ENCODE assay signal across 1 cellular context in the genomic region with DNA sequence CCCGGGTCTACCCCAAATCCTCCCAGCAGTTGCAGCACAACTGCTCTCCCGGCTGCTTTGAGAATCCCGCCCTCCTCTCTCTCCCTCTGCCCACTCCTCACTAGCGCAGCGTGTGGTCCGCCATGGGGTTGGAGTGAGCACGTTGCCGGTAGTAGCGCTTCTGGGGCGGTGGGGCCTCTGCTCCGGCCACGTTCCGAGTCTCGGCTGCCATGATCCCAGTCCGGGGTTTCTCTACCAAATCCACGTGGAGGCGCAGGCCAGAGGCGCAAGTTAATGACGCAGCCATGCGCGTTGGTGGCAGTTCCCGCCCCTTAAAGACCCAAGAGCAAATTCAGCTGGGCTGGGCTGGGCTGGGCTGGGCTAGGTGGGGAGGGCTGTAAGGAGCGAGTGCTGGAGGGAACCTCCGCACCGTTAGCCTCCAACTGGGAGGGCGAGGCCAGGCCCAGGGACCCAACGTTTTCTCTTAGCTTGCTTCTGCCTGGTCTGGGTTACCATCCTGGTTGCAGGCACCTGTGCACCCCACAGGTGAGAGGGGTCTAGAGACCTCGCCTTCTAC.
TF ChIP-seq lines count a peak whose summit lies in the region.

Gene METTL1 (minus strand): TSS at position 233 of the 556 bp plus-strand sequence. CDS start 22 bp downstream, at position 211.

TF ChIP-seq in HepG2, 621 proteins besides CTCF, POLR2A, EP300 and RAD21 (continued from another document and continues in another):
- TF ChIP-seq, protein P1, sequence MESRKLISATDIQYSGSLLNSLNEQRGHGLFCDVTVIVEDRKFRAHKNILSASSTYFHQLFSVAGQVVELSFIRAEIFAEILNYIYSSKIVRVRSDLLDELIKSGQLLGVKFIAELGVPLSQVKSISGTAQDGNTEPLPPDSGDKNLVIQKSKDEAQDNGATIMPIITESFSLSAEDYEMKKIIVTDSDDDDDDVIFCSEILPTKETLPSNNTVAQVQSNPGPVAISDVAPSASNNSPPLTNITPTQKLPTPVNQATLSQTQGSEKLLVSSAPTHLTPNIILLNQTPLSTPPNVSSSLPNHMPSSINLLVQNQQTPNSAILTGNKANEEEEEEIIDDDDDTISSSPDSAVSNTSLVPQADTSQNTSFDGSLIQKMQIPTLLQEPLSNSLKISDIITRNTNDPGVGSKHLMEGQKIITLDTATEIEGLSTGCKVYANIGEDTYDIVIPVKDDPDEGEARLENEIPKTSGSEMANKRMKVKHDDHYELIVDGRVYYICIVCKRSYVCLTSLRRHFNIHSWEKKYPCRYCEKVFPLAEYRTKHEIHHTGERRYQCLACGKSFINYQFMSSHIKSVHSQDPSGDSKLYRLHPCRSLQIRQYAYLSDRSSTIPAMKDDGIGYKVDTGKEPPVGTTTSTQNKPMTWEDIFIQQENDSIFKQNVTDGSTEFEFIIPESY (CRISPR knock-in tag; IDR thresholded peaks at IDR 0.05), result no peak
- no peak for TF ChIP-seq MTA3 (CRISPR knock-in tag; IDR thresholded peaks at IDR 0.05)
- TF ChIP-seq SP140L (CRISPR knock-in tag; IDR thresholded peaks at IDR 0.05; ENCODE audit: borderline replicate concordance), result no peak
- no peak for TF ChIP-seq ZNF672 (CRISPR knock-in tag; IDR thresholded peaks at IDR 0.05)
- peak; percentile 78 for TF ChIP-seq ZNF891 (CRISPR knock-in tag; IDR thresholded peaks at IDR 0.05)
- TF ChIP-seq SAP130 (CRISPR knock-in tag; IDR thresholded peaks at IDR 0.05; ENCODE audit: low read depth), result peak; percentile 100
- peak; percentile 57; the same call in 1 of the 2 replicates for TF ChIP-seq EHMT2 (IDR thresholded peaks at IDR 0.05; ENCODE audit: borderline replicate concordance, low read depth, low read length)
- no peak for TF ChIP-seq ZNF281 (CRISPR knock-in tag; IDR thresholded peaks at IDR 0.05; ENCODE audit: borderline replicate concordance)
- no peak for TF ChIP-seq TRIM24 (CRISPR knock-in tag; IDR thresholded peaks at IDR 0.05)
- TF ChIP-seq NBN (conservative IDR thresholded peaks at IDR 0.05), result no peak
- 0 out of 2 replicates have a peak, but pooled peaks have one; percentile 59 for TF ChIP-seq KIAA2018 (CRISPR knock-in tag; IDR thresholded peaks at IDR 0.05; ENCODE audit: borderline replicate concordance)
- 0 out of 2 replicates have a peak, but pooled peaks have one; percentile 57 for TF ChIP-seq ZNF557 (CRISPR knock-in tag; IDR thresholded peaks at IDR 0.05)
- TF ChIP-seq, protein P2, sequence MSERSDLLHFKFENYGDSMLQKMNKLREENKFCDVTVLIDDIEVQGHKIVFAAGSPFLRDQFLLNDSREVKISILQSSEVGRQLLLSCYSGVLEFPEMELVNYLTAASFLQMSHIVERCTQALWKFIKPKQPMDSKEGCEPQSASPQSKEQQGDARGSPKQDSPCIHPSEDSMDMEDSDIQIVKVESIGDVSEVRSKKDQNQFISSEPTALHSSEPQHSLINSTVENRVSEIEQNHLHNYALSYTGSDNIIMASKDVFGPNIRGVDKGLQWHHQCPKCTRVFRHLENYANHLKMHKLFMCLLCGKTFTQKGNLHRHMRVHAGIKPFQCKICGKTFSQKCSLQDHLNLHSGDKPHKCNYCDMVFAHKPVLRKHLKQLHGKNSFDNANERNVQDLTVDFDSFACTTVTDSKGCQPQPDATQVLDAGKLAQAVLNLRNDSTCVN (CRISPR knock-in tag; IDR thresholded peaks at IDR 0.05; ENCODE audit: borderline replicate concordance), result peak; percentile 44
- peak; percentile 84 for TF ChIP-seq SIN3B (IDR thresholded peaks at IDR 0.05; ENCODE audit: low read length)
- no peak for TF ChIP-seq RFX3 (CRISPR knock-in tag; IDR thresholded peaks at IDR 0.05)
- peak; percentile 82; the same call in 1 of the 2 replicates for TF ChIP-seq IRF2 (CRISPR knock-in tag; IDR thresholded peaks at IDR 0.05)
- TF ChIP-seq THAP9 (CRISPR knock-in tag; IDR thresholded peaks at IDR 0.05; ENCODE audit: borderline replicate concordance), result peak; percentile 88; the same call in 1 of the 2 replicates
- TF ChIP-seq, protein P3, sequence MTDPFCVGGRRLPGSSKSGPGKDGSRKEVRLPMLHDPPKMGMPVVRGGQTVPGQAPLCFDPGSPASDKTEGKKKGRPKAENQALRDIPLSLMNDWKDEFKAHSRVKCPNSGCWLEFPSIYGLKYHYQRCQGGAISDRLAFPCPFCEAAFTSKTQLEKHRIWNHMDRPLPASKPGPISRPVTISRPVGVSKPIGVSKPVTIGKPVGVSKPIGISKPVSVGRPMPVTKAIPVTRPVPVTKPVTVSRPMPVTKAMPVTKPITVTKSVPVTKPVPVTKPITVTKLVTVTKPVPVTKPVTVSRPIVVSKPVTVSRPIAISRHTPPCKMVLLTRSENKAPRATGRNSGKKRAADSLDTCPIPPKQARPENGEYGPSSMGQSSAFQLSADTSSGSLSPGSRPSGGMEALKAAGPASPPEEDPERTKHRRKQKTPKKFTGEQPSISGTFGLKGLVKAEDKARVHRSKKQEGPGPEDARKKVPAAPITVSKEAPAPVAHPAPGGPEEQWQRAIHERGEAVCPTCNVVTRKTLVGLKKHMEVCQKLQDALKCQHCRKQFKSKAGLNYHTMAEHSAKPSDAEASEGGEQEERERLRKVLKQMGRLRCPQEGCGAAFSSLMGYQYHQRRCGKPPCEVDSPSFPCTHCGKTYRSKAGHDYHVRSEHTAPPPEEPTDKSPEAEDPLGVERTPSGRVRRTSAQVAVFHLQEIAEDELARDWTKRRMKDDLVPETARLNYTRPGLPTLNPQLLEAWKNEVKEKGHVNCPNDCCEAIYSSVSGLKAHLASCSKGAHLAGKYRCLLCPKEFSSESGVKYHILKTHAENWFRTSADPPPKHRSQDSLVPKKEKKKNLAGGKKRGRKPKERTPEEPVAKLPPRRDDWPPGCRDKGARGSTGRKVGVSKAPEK (CRISPR knock-in tag; IDR thresholded peaks at IDR 0.05; ENCODE audit: borderline replicate concordance), result 0 out of 2 replicates have a peak, but pooled peaks have one; percentile 28
- no peak for TF ChIP-seq ZNF781 (CRISPR knock-in tag; IDR thresholded peaks at IDR 0.05; ENCODE audit: borderline replicate concordance, not compliant biosample characterization)
- TF ChIP-seq, protein P4, sequence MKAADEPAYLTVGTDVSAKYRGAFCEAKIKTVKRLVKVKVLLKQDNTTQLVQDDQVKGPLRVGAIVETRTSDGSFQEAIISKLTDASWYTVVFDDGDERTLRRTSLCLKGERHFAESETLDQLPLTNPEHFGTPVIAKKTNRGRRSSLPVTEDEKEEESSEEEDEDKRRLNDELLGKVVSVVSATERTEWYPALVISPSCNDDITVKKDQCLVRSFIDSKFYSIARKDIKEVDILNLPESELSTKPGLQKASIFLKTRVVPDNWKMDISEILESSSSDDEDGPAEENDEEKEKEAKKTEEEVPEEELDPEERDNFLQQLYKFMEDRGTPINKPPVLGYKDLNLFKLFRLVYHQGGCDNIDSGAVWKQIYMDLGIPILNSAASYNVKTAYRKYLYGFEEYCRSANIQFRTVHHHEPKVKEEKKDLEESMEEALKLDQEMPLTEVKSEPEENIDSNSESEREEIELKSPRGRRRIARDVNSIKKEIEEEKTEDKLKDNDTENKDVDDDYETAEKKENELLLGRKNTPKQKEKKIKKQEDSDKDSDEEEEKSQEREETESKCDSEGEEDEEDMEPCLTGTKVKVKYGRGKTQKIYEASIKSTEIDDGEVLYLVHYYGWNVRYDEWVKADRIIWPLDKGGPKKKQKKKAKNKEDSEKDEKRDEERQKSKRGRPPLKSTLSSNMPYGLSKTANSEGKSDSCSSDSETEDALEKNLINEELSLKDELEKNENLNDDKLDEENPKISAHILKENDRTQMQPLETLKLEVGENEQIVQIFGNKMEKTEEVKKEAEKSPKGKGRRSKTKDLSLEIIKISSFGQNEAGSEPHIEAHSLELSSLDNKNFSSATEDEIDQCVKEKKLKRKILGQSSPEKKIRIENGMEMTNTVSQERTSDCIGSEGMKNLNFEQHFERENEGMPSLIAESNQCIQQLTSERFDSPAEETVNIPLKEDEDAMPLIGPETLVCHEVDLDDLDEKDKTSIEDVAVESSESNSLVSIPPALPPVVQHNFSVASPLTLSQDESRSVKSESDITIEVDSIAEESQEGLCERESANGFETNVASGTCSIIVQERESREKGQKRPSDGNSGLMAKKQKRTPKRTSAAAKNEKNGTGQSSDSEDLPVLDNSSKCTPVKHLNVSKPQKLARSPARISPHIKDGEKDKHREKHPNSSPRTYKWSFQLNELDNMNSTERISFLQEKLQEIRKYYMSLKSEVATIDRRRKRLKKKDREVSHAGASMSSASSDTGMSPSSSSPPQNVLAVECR (CRISPR knock-in tag; IDR thresholded peaks at IDR 0.05; ENCODE audit: borderline replicate concordance), result peak; percentile 100
- TF ChIP-seq HMG20B (CRISPR knock-in tag; conservative IDR thresholded peaks at IDR 0.05), result no peak
